Comparison of ENCODE assay signal across 1 cellular context in the genomic region with DNA sequence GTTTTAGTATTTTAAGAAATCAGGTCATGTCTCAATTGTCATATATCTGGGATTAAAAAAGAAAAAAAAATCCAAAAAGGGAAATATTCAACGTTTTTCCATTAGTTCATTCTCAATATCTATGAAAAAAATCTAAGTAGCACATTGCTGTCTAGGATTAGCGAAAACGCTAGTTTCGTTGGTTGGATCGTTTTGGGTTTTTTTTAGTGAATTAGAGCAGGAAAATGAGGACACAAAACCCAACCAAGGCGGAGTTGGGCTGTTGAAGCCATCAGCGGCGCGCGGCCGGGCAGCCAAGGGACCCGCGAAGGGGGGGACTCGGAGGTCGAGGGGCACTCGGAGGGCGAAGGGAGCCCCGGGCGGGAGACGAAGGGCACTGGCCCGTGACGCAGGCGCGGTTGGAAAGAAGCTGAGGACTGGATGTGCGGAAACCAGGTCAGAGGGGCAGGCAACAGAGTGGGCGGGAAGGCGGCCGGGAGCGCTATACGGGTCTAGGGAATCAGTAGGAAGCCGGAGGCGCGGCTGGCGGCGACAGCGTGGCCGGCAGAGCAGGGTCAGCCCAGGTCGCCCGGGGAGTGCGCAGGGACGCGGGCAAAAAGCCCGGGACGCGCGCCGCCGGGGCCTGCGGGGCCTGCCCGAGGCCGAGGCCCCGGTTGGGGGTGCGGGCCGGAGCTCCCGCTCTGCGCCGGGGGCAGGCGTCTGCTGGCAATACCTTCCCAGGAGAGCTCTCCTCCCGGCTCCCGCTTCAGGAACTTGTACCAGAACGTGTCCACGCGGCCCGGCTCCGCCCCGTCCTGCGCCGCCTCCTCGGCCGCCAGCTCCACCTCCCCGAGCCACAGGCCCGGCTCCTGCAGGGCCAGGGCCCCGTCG.
TF ChIP-seq lines count a peak whose summit lies in the region.

No MANE protein-coding gene starts in this region.

TF ChIP-seq in SK-N-SH treated with all-trans-retinoic acid at 6 μM for 48 hours, 23 proteins besides CTCF, POLR2A, EP300 and RAD21 (continued from another document):
- TF ChIP-seq, protein P1, sequence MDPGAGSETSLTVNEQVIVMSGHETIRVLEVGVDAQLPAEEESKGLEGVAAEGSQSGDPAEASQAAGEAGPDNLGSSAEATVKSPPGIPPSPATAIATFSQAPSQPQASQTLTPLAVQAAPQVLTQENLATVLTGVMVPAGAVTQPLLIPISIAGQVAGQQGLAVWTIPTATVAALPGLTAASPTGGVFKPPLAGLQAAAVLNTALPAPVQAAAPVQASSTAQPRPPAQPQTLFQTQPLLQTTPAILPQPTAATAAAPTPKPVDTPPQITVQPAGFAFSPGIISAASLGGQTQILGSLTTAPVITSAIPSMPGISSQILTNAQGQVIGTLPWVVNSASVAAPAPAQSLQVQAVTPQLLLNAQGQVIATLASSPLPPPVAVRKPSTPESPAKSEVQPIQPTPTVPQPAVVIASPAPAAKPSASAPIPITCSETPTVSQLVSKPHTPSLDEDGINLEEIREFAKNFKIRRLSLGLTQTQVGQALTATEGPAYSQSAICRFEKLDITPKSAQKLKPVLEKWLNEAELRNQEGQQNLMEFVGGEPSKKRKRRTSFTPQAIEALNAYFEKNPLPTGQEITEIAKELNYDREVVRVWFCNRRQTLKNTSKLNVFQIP (CRISPR knock-in tag; IDR thresholded peaks at IDR 0.05; ENCODE audit: borderline replicate concordance, low read depth): no peak
- TF ChIP-seq TOX (CRISPR knock-in tag; IDR thresholded peaks at IDR 0.05; ENCODE audit: borderline replicate concordance) (no peak), ZNF565 (CRISPR knock-in tag; conservative IDR thresholded peaks at IDR 0.05; ENCODE audit: low read depth) (no peak), GLIS3 (CRISPR knock-in tag; IDR thresholded peaks at IDR 0.05) (no peak), ZC3H10 (CRISPR knock-in tag; IDR thresholded peaks at IDR 0.05) (no peak), ZNF70 (CRISPR knock-in tag; IDR thresholded peaks at IDR 0.05) (no peak)
- TF ChIP-seq, protein P2, sequence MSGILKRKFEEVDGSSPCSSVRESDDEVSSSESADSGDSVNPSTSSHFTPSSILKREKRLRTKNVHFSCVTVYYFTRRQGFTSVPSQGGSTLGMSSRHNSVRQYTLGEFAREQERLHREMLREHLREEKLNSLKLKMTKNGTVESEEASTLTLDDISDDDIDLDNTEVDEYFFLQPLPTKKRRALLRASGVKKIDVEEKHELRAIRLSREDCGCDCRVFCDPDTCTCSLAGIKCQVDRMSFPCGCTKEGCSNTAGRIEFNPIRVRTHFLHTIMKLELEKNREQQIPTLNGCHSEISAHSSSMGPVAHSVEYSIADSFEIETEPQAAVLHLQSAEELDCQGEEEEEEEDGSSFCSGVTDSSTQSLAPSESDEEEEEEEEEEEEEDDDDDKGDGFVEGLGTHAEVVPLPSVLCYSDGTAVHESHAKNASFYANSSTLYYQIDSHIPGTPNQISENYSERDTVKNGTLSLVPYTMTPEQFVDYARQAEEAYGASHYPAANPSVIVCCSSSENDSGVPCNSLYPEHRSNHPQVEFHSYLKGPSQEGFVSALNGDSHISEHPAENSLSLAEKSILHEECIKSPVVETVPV (CRISPR knock-in tag; IDR thresholded peaks at IDR 0.05): no peak
